2 cellular contexts compared by ENCODE assay signal in the genomic region with DNA sequence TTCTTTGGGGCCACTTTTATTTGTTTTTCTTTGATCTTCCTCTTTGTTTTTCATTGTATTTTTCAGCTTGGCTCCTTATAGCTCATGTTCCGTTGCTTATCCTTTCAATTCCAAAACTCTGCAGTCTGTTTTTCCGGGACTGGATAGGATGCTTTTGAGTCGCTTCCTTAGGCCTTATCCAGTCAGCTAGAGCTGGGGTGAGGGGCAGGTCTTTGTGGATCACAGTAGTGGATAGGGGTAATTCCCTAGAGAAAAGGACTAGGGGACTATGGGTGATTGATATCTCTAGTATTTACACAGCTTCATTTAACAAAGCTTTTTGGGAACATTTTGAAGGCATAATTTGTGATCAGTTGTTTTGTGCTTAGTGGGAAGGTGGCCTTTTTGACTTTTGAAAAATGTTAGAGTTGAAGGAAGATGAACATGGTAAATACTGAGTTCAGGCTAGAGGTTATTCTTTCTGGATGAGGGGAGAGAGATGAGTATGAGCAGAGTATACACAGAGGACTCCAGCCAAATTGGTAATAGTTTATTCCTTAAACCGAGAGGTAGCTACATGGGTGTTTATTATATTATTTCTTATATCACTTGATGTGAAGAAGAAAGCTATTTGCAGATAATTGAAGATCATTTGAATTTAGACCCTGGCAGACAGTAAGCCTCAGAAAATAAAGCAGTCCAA.
TF ChIP-seq lines count a peak whose summit lies in the region.

No MANE protein-coding gene starts in this region.

TF ChIP-seq in SK-N-SH, 30 proteins besides CTCF, POLR2A, EP300 and RAD21 (continued from another document):
- TF ChIP-seq, protein P1, sequence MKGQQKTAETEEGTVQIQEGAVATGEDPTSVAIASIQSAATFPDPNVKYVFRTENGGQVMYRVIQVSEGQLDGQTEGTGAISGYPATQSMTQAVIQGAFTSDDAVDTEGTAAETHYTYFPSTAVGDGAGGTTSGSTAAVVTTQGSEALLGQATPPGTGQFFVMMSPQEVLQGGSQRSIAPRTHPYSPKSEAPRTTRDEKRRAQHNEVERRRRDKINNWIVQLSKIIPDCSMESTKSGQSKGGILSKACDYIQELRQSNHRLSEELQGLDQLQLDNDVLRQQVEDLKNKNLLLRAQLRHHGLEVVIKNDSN (IDR thresholded peaks at IDR 0.05; ENCODE audit: borderline replicate concordance, low read depth), result no peak
- no peak for TF ChIP-seq NRF1 (IDR thresholded peaks at IDR 0.05; ENCODE audit: low read depth, low read length)
- no peak for TF ChIP-seq JUND (IDR thresholded peaks at IDR 0.05)
- TF ChIP-seq MEF2A (IDR thresholded peaks at IDR 0.05; ENCODE audit: borderline replicate concordance, low read depth), result no peak
- TF ChIP-seq, protein P2, sequence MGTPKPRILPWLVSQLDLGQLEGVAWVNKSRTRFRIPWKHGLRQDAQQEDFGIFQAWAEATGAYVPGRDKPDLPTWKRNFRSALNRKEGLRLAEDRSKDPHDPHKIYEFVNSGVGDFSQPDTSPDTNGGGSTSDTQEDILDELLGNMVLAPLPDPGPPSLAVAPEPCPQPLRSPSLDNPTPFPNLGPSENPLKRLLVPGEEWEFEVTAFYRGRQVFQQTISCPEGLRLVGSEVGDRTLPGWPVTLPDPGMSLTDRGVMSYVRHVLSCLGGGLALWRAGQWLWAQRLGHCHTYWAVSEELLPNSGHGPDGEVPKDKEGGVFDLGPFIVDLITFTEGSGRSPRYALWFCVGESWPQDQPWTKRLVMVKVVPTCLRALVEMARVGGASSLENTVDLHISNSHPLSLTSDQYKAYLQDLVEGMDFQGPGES (IDR thresholded peaks at IDR 0.05; ENCODE audit: low read depth, low read length), result no peak
- no peak for TF ChIP-seq SIN3A (IDR thresholded peaks at IDR 0.05; ENCODE audit: borderline replicate concordance, low read depth, low read length)
- no peak for TF ChIP-seq EZH2phosphoT487 (IDR thresholded peaks at IDR 0.05; ENCODE audit: borderline replicate concordance, low read depth)
- TF ChIP-seq POLR2AphosphoS5 (IDR thresholded peaks at IDR 0.05; ENCODE audit: low read depth, low read length), result no peak
- TF ChIP-seq GATA2 (CRISPR knock-in tag; IDR thresholded peaks at IDR 0.05), result no peak

TF ChIP-seq in SK-N-SH treated with all-trans-retinoic acid at 6 μM for 48 hours, 23 proteins besides CTCF, POLR2A, EP300 and RAD21 (continued from another document):
- TF ChIP-seq, protein P3, sequence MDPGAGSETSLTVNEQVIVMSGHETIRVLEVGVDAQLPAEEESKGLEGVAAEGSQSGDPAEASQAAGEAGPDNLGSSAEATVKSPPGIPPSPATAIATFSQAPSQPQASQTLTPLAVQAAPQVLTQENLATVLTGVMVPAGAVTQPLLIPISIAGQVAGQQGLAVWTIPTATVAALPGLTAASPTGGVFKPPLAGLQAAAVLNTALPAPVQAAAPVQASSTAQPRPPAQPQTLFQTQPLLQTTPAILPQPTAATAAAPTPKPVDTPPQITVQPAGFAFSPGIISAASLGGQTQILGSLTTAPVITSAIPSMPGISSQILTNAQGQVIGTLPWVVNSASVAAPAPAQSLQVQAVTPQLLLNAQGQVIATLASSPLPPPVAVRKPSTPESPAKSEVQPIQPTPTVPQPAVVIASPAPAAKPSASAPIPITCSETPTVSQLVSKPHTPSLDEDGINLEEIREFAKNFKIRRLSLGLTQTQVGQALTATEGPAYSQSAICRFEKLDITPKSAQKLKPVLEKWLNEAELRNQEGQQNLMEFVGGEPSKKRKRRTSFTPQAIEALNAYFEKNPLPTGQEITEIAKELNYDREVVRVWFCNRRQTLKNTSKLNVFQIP (CRISPR knock-in tag; IDR thresholded peaks at IDR 0.05; ENCODE audit: borderline replicate concordance, low read depth), result no peak
- no peak for TF ChIP-seq RARB (CRISPR knock-in tag; IDR thresholded peaks at IDR 0.05)
- TF ChIP-seq, protein P4, sequence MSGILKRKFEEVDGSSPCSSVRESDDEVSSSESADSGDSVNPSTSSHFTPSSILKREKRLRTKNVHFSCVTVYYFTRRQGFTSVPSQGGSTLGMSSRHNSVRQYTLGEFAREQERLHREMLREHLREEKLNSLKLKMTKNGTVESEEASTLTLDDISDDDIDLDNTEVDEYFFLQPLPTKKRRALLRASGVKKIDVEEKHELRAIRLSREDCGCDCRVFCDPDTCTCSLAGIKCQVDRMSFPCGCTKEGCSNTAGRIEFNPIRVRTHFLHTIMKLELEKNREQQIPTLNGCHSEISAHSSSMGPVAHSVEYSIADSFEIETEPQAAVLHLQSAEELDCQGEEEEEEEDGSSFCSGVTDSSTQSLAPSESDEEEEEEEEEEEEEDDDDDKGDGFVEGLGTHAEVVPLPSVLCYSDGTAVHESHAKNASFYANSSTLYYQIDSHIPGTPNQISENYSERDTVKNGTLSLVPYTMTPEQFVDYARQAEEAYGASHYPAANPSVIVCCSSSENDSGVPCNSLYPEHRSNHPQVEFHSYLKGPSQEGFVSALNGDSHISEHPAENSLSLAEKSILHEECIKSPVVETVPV (CRISPR knock-in tag; IDR thresholded peaks at IDR 0.05), result no peak
- TF ChIP-seq SNAI2 (CRISPR knock-in tag; IDR thresholded peaks at IDR 0.05), result no peak
- TF ChIP-seq, protein P5, sequence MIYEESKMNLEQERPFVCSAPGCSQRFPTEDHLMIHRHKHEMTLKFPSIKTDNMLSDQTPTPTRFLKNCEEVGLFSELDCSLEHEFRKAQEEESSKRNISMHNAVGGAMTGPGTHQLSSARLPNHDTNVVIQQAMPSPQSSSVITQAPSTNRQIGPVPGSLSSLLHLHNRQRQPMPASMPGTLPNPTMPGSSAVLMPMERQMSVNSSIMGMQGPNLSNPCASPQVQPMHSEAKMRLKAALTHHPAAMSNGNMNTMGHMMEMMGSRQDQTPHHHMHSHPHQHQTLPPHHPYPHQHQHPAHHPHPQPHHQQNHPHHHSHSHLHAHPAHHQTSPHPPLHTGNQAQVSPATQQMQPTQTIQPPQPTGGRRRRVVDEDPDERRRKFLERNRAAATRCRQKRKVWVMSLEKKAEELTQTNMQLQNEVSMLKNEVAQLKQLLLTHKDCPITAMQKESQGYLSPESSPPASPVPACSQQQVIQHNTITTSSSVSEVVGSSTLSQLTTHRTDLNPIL (CRISPR knock-in tag; IDR thresholded peaks at IDR 0.05; ENCODE audit: low read depth), result no peak
- no peak for TF ChIP-seq ZFP3 (CRISPR knock-in tag; IDR thresholded peaks at IDR 0.05)
- TF ChIP-seq, protein P6, sequence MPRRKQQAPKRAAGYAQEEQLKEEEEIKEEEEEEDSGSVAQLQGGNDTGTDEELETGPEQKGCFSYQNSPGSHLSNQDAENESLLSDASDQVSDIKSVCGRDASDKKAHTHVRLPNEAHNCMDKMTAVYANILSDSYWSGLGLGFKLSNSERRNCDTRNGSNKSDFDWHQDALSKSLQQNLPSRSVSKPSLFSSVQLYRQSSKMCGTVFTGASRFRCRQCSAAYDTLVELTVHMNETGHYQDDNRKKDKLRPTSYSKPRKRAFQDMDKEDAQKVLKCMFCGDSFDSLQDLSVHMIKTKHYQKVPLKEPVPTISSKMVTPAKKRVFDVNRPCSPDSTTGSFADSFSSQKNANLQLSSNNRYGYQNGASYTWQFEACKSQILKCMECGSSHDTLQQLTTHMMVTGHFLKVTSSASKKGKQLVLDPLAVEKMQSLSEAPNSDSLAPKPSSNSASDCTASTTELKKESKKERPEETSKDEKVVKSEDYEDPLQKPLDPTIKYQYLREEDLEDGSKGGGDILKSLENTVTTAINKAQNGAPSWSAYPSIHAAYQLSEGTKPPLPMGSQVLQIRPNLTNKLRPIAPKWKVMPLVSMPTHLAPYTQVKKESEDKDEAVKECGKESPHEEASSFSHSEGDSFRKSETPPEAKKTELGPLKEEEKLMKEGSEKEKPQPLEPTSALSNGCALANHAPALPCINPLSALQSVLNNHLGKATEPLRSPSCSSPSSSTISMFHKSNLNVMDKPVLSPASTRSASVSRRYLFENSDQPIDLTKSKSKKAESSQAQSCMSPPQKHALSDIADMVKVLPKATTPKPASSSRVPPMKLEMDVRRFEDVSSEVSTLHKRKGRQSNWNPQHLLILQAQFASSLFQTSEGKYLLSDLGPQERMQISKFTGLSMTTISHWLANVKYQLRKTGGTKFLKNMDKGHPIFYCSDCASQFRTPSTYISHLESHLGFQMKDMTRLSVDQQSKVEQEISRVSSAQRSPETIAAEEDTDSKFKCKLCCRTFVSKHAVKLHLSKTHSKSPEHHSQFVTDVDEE (CRISPR knock-in tag; IDR thresholded peaks at IDR 0.05), result no peak
- TF ChIP-seq BACH2 (CRISPR knock-in tag; IDR thresholded peaks at IDR 0.05; ENCODE audit: borderline replicate concordance), result no peak
- no peak for TF ChIP-seq PPARA (CRISPR knock-in tag; IDR thresholded peaks at IDR 0.05; ENCODE audit: borderline replicate concordance)
